In the genomic region with DNA sequence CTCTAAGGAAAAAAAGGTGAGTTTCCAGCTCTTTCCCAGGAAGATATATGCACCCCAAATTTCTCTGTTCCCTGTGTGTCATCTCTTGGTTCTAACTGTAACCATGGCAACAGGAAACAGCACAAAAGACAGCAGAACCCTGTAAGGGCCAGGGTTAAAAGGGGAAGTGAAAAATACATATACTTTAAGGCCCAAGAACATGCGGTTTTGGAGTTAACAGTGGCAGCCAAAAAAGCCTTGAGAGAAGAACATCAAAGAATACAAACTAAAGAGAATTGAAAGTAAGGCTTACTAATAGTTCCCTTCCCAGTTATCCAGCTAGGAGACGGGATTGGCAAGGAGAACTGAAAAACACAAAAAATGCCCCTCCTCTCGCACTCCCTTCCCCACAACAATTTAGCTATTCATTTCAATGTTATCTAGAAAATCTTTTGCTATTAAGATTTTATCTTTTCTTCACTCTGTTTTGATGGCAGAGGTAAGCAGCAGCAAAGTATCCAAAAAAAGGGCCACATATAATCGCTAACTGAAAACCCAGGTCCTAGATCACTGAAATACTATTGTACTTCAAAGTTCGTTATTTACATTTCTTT, we compare ENCODE assay signal across 8 cellular contexts. TPM values are rescaled to one million over a fixed set of nuclear protein-coding genes. Genes with fewer than 3 reads are reported as not detected.
A peak's percentile ranks its signal among the peaks of the same experiment; 100 is the strongest.
DNase-seq lines count a peak whose midpoint lies in the region; ATAC-seq and TF ChIP-seq lines count a peak whose summit lies in the region.

No MANE protein-coding gene starts in this region.

- peak overlapping the region; percentile 99 for H3K27ac Mint-ChIP-seq in activated B cell treated with CpG ODN at 0.5 μM for 24 hours
- peak overlapping the region; percentile 97 for H3K27ac Mint-ChIP-seq in glutamatergic neuron (ENCODE audit: unreplicated experiment)
- peak overlapping the region; percentile 98 for H3K27ac Mint-ChIP-seq in stimulated activated effector memory CD8-positive, alpha-beta T cell treated with anti-CD3 and anti-CD28 coated beads, Interleukin-12 subunit alpha, Interleukin-12 subunit beta, amount 100 ng/mL, for 72 hours

- DNase-seq in GM03348 (ENCODE audit: low spot score) (peak; percentile 9), GM20000 (ENCODE audit: low spot score) (peak; percentile 80), HT1080 (ENCODE audit: low read depth) (peak; percentile 34), activated B cell treated with CpG ODN at 0.5 μM for 24 hours (no peak), glutamatergic neuron (no peak), NCI-H345 (lab: John Stamatoyannopoulos, UW) (no peak), posterior cingulate gyrus (no peak)
- no peak for DNase-seq in stimulated activated effector memory CD8-positive, alpha-beta T cell treated with anti-CD3 and anti-CD28 coated beads, Interleukin-12 subunit alpha, Interleukin-12 subunit beta, amount 100 ng/mL, for 72 hours (ENCODE audit: low spot score in 2 of 2)

- peaks cover 34% of the 10 kb centered on the region for H3K36me3 Mint-ChIP-seq in activated B cell treated with CpG ODN at 0.5 μM for 24 hours (ENCODE audit: low read depth)
- no peaks in the 10 kb centered on the region for H3K36me3 Mint-ChIP-seq in glutamatergic neuron (ENCODE audit: unreplicated experiment)
- H3K36me3 Mint-ChIP-seq in stimulated activated effector memory CD8-positive, alpha-beta T cell treated with anti-CD3 and anti-CD28 coated beads, Interleukin-12 subunit alpha, Interleukin-12 subunit beta, amount 100 ng/mL, for 72 hours, result peaks cover 51% of the 10 kb centered on the region

- no peaks in the 10 kb centered on the region for H3K9me3 Mint-ChIP-seq in activated B cell treated with CpG ODN at 0.5 μM for 24 hours
- peaks cover 18% of the 10 kb centered on the region for H3K9me3 Mint-ChIP-seq in glutamatergic neuron (ENCODE audit: unreplicated experiment)
- no peaks in the 10 kb centered on the region for H3K9me3 Mint-ChIP-seq in stimulated activated effector memory CD8-positive, alpha-beta T cell treated with anti-CD3 and anti-CD28 coated beads, Interleukin-12 subunit alpha, Interleukin-12 subunit beta, amount 100 ng/mL, for 72 hours

- H3K4me3 Mint-ChIP-seq in activated B cell treated with CpG ODN at 0.5 μM for 24 hours (peak overlapping the region; percentile 98), glutamatergic neuron (ENCODE audit: unreplicated experiment) (peak overlapping the region; percentile 97)
- peak overlapping the region; percentile 94 for H3K4me3 Mint-ChIP-seq in stimulated activated effector memory CD8-positive, alpha-beta T cell treated with anti-CD3 and anti-CD28 coated beads, Interleukin-12 subunit alpha, Interleukin-12 subunit beta, amount 100 ng/mL, for 72 hours

- no peaks in the 10 kb centered on the region for H3K27me3 Mint-ChIP-seq in activated B cell treated with CpG ODN at 0.5 μM for 24 hours
- peaks cover 10% of the 10 kb centered on the region for H3K27me3 Mint-ChIP-seq in glutamatergic neuron (ENCODE audit: unreplicated experiment)

- TF ChIP-seq CTCF in GM20000 (IDR thresholded peaks at IDR 0.05; ENCODE audit: extremely low read depth, missing control alignments) (no peak), activated B cell treated with CpG ODN at 0.5 μM for 24 hours (IDR thresholded peaks at IDR 0.05) (no peak), glutamatergic neuron (IDR thresholded peaks at IDR 0.05; ENCODE audit: partially characterized antibody, unreplicated experiment) (no peak)

- POLR2A ChIA-PET in activated B cell treated with CpG ODN at 0.5 μM for 24 hours (lab: Charles Lee), result interaction anchor here (0.5 to 2.3 kb wide), 8 partner anchors 14 to 350 kb away, joined by 3 to 6 read pairs (median 4); a partner anchor contains a TSS

- peak; percentile 35 for ATAC-seq in activated B cell treated with CpG ODN at 0.5 μM for 24 hours (ENCODE audit: low read depth)
- ATAC-seq in stimulated activated effector memory CD8-positive, alpha-beta T cell treated with anti-CD3 and anti-CD28 coated beads, Interleukin-12 subunit alpha, Interleukin-12 subunit beta, amount 100 ng/mL, for 72 hours, result peak; percentile 14

- CTCF ChIA-PET in activated B cell treated with CpG ODN at 0.5 μM for 24 hours (lab: Charles Lee), result interaction anchor here (1.6 kb wide), 1 partner anchor 106 kb away, joined by 7 read pairs; no protein-coding TSS in a partner anchor

- H3K4me1 Mint-ChIP-seq in activated B cell treated with CpG ODN at 0.5 μM for 24 hours (peaks cover 46% of the 10 kb centered on the region), glutamatergic neuron (ENCODE audit: low read depth, unreplicated experiment) (peaks cover 25% of the 10 kb centered on the region)
- H3K4me1 Mint-ChIP-seq in stimulated activated effector memory CD8-positive, alpha-beta T cell treated with anti-CD3 and anti-CD28 coated beads, Interleukin-12 subunit alpha, Interleukin-12 subunit beta, amount 100 ng/mL, for 72 hours, result peaks cover 48% of the 10 kb centered on the region

- intact Hi-C loops in activated B cell treated with CpG ODN at 0.5 μM for 24 hours (cut with micrococcal nuclease) (loop anchor here (1.0 to 10.0 kb wide), 8 partner anchors 19 to 1134 kb away; a partner anchor contains a TSS), posterior cingulate gyrus (cut with DNase I) (loop anchor here (10.0 kb wide), 1 partner anchor 62 kb away; no protein-coding TSS in a partner anchor)

RNA-seq across cellular contexts. Expression of a gene that starts 1.5 kb away (rescaled TPM):
- 56.2 and 63.8 TPM in 2 replicates for total RNA-seq in HT1080 (2014; rRNA removed; shearing (Covaris generic))
- 46.5 and 47.1 TPM in 2 replicates for polyA plus RNA-seq in HT1080 (2015; cell fraction: cytosol; rRNA removed)
- 57.0 and 57.5 TPM in 2 replicates for polyA plus RNA-seq in HT1080 (2015; cell fraction: nucleus; rRNA removed)
- total RNA-seq in activated B cell treated with CpG ODN at 0.5 μM for 24 hours, result 57.4 and 65.8 TPM in 2 replicates
- 49.5 TPM for total RNA-seq in glutamatergic neuron (ENCODE audit: unreplicated experiment)

RNA-seq across cellular contexts. Expression of a gene that starts 31.4 kb away (rescaled TPM):
- 65.6 and 77.1 TPM in 2 replicates for total RNA-seq in HT1080 (2014; rRNA removed; shearing (Covaris generic))
- 40.4 and 41.9 TPM in 2 replicates for polyA plus RNA-seq in HT1080 (2015; cell fraction: cytosol; rRNA removed)
- polyA plus RNA-seq in HT1080 (2015; cell fraction: nucleus; rRNA removed), result 36.4 and 38.1 TPM in 2 replicates
- 51.8 and 53.8 TPM in 2 replicates for total RNA-seq in activated B cell treated with CpG ODN at 0.5 μM for 24 hours
- total RNA-seq in glutamatergic neuron (ENCODE audit: unreplicated experiment), result 123 TPM

Comparison
In these comparisons a context has a peak if more than half of its experiments do, and no peak if none do; other contexts are left out.
1. DNase-seq: peak in GM03348 (single experiment), GM20000 (single experiment) and HT1080 (single experiment); none in activated B cell treated with CpG ODN at 0.5 μM for 24 hours (single experiment), glutamatergic neuron (single experiment), stimulated activated effector memory CD8-positive, alpha-beta T cell treated with anti-CD3 and anti-CD28 coated beads, Interleukin-12 subunit alpha, Interleukin-12 subunit beta, amount 100 ng/mL, for 72 hours (0 of 2), NCI-H345 (single experiment) and posterior cingulate gyrus (0 of 10).
2. Peak in every context shown above with its lines, with median percentiles within 50 percentile points of each other: H3K27ac Mint-ChIP-seq and H3K4me3 Mint-ChIP-seq.